ENCODE assay signal across 8 cellular contexts in genomic region chr3:52798978-52799476, GRCh38. TPM values are rescaled to one million over a fixed set of nuclear protein-coding genes. Genes with fewer than 3 reads are reported as not detected.
DNase-seq lines count a peak whose midpoint lies in the region; ATAC-seq, FAIRE-seq and TF ChIP-seq lines count a peak whose summit lies in the region.

No MANE protein-coding gene starts in this region.

- ATAC-seq in A549 (peak; percentile 41 to 83; a peak in 3 of 6 replicates), SK-N-SH treated with all-trans-retinoic acid at 6 μM for 48 hours (peak; percentile 57; the same call in 2 of the 3 replicates), GM18858 (IDR thresholded peaks at IDR 0.05; ENCODE audit: unreplicated experiment) (no peak)

- H3K27me3 ChIP-seq in spleen (replicated peaks in 1 of 7) = no peaks in the 10 kb centered on the region

- H3K36me3 ChIP-seq in spleen = no peaks in the 10 kb centered on the region

- H3K27ac ChIP-seq in A549 (no peak overlapping the region), spleen (peak overlapping the region in 1 of 8 donors; percentile 30)

- FAIRE-seq in A549 (lab: Jason Lieb, UNC) = no peak

- WGBS in A549 (ENCODE audit: missing lambda C conversion rate) = 43% methylated on average over 8 of the region's 14 CpGs
- 67 to 79% (median 71%) methylated on average over 12 to 14 of the region's 14 CpGs for WGBS in spleen, 5 donors

- no peak for TF ChIP-seq EP300 in A549 (IDR thresholded peaks at IDR 0.05)

- 0 out of 5 replicates have a peak, but pooled peaks of 1 of the 2 experiments have one; percentile 3 for TF ChIP-seq RAD21 in A549 (conservative IDR thresholded peaks at IDR 0.05 in 1 of 2, IDR thresholded peaks at IDR 0.05 in 1 of 2)

- DNase-seq in A549 (ENCODE audit: low read depth in 1 of 2, low spot score in 1 of 2) (peak; percentile 36 to 52), GM12865 (ENCODE audit: low read depth) (peak; percentile 45), hepatic stellate cell (ENCODE audit: low spot score) (peak; percentile 41), NCI-H345 (lab: John Stamatoyannopoulos, UW) (no peak), spleen (no peak), T-helper 1 cell (no peak)

- H3K9me3 ChIP-seq in A549 (no peaks in the 10 kb centered on the region), spleen (no peaks in the 10 kb centered on the region)

- CTCF ChIA-PET in A549 (lab: Yijun Ruan, JAX) = interaction anchor here (0.5 to 1.8 kb wide), 3 partner anchors 9 to 85 kb away, joined by 3 to 7 read pairs (median 4); no protein-coding TSS in a partner anchor

- intact Hi-C loops in spleen (cut with DNase I; ENCODE audit: low total_unique reads) = no loop called here

- no peaks in the 10 kb centered on the region for H3K4me1 ChIP-seq in A549
- H3K4me1 ChIP-seq in spleen = peaks cover 0 to 13% (median 0%) of the 10 kb centered on the region in 6 donors

- no peak overlapping the region for H3K4me3 ChIP-seq in A549
- H3K4me3 ChIP-seq in GM12865 (ENCODE audit: low read depth, low read length) = no peak overlapping the region
- H3K4me3 ChIP-seq in spleen = no peak overlapping the region

- POLR2A ChIA-PET in A549 (lab: Yijun Ruan, JAX) = interaction anchor here (0.9 kb wide), 1 partner anchor 28 kb away, joined by 3 read pairs; the partner anchor contains the start of gene NEK4

- peak; percentile 33 for TF ChIP-seq CTCF in A549 (IDR thresholded peaks at IDR 0.05)
- TF ChIP-seq CTCF in GM12865 (IDR thresholded peaks at IDR 0.05; ENCODE audit: insufficient read depth, low read depth, low read length, missing control alignments) = peak; percentile 67
- peak in 5 of 11 experiments; percentile 40 to 56 (median 45) for TF ChIP-seq CTCF in spleen (IDR thresholded peaks at IDR 0.05 in 8 of 11, conservative IDR thresholded peaks at IDR 0.05 in 3 of 11)

- H3K4me2 ChIP-seq in A549 = no peak overlapping the region

- no peak for TF ChIP-seq POLR2A in A549 (IDR thresholded peaks at IDR 0.05; ENCODE audit: low read length)
- no peak for TF ChIP-seq POLR2A in spleen (IDR thresholded peaks at IDR 0.05)

TF ChIP-seq in A549, 52 proteins besides CTCF, POLR2A, EP300 and RAD21:
- no peak for TF ChIP-seq RFX5 (IDR thresholded peaks at IDR 0.05)
- TF ChIP-seq RARB (CRISPR knock-in tag; IDR thresholded peaks at IDR 0.05) = no peak
- TF ChIP-seq RNF2 (IDR thresholded peaks at IDR 0.05; ENCODE audit: borderline replicate concordance, low read depth) = no peak
TF ChIP-seq in A549: peak in this region for 0.

TF ChIP-seq in SK-N-SH treated with all-trans-retinoic acid at 6 μM for 48 hours, 23 proteins besides CTCF, POLR2A, EP300 and RAD21:
- no peak for TF ChIP-seq ZFP30 (CRISPR knock-in tag; IDR thresholded peaks at IDR 0.05)
- TF ChIP-seq ZNF8 (CRISPR knock-in tag; IDR thresholded peaks at IDR 0.05) = no peak
- TF ChIP-seq RARB (CRISPR knock-in tag; IDR thresholded peaks at IDR 0.05) = no peak
- no peak for TF ChIP-seq ISL1 (CRISPR knock-in tag; IDR thresholded peaks at IDR 0.05)
- no peak for TF ChIP-seq SNAI2 (CRISPR knock-in tag; IDR thresholded peaks at IDR 0.05)

RNA-seq across cellular contexts. Expression of gene ITIH3, which starts 4.4 kb away (rescaled TPM):
- polyA plus RNA-seq in A549 (2011; rRNA removed) (0.09 TPM in 1 of 2 replicates, not detected in the other), A549 (2017; fragmentation: RNase III; extraction: RNeasy Plus Mini Kit Qiagen cat#74134 plus additional on column Dnase treatment) (0.04 TPM in 1 of 3 replicates, not detected in the others), spleen (10 to 100 TPM; 12.4 to 44.4 (median 15.2) TPM)
- 0.01 TPM in 1 of 2 replicates, not detected in the other for polyA plus RNA-seq in A549 (2012; cell fraction: cytosol; rRNA removed)
- polyA plus RNA-seq in A549 (2012; cell fraction: nucleus; rRNA removed) = not detected in 2 replicates
- not detected in 2 replicates for polyA minus RNA-seq in A549 (2011; rRNA and poly(A)+ RNA removed)
- 10 to 100 TPM in 6 of 7 donors, 1 to 10 TPM in 1; 8.0 to 53.7 (median 17.6) TPM for total RNA-seq in spleen

RNA-seq across cellular contexts. Expression of gene ITIH1, which starts 21.6 kb away (rescaled TPM):
- polyA plus RNA-seq in A549 (2011; rRNA removed) (not detected in 2 replicates), A549 (2017; fragmentation: RNase III; extraction: RNeasy Plus Mini Kit Qiagen cat#74134 plus additional on column Dnase treatment) (not detected in 3 replicates), spleen (10 to 100 TPM in 1 of 3 donors, 1 to 10 TPM in 2; 4.4 to 11.4 (median 5.9) TPM)
- not detected in 2 replicates for polyA plus RNA-seq in A549 (2012; cell fraction: cytosol; rRNA removed)
- polyA plus RNA-seq in A549 (2012; cell fraction: nucleus; rRNA removed) = not detected in 2 replicates
- polyA minus RNA-seq in A549 (2011; rRNA and poly(A)+ RNA removed) = not detected in 2 replicates
- 1 to 10 TPM in 4 of 7 donors, under 1 TPM in 3; 0.65 to 4.0 (median 1.5) TPM for total RNA-seq in spleen

RNA-seq across cellular contexts. Expression of gene NEK4, which starts 28.3 kb away (rescaled TPM):
- polyA plus RNA-seq in A549 (2011; rRNA removed) (19.4 and 20.2 TPM in 2 replicates), A549 (2017; fragmentation: RNase III; extraction: RNeasy Plus Mini Kit Qiagen cat#74134 plus additional on column Dnase treatment) (11.4 to 12.1 TPM (median 11.4 TPM) in 3 replicates), spleen (1 to 10 TPM; 3.2 to 5.5 (median 4.9) TPM)
- polyA plus RNA-seq in A549 (2012; cell fraction: cytosol; rRNA removed) = 7.9 and 9.3 TPM in 2 replicates
- polyA plus RNA-seq in A549 (2012; cell fraction: nucleus; rRNA removed) = 4.1 and 6.7 TPM in 2 replicates
- 16.7 and 19.8 TPM in 2 replicates for polyA minus RNA-seq in A549 (2011; rRNA and poly(A)+ RNA removed)
- total RNA-seq in spleen = 10 to 100 TPM; 17.4 to 28.0 (median 26.3) TPM

RNA-seq across cellular contexts. Expression of gene ITIH4, which starts 31.4 kb away (rescaled TPM):
- polyA plus RNA-seq in A549 (2011; rRNA removed) (0.79 and 0.88 TPM in 2 replicates), A549 (2017; fragmentation: RNase III; extraction: RNeasy Plus Mini Kit Qiagen cat#74134 plus additional on column Dnase treatment) (0.79 to 1.3 TPM (median 0.89 TPM) in 3 replicates), spleen (10 to 100 TPM; 10.4 to 54.2 (median 30.3) TPM)
- polyA plus RNA-seq in A549 (2012; cell fraction: cytosol; rRNA removed) = 0.69 and 0.82 TPM in 2 replicates
- 9.4 and 13.4 TPM in 2 replicates for polyA plus RNA-seq in A549 (2012; cell fraction: nucleus; rRNA removed)
- polyA minus RNA-seq in A549 (2011; rRNA and poly(A)+ RNA removed) = 0.68 and 2.2 TPM in 2 replicates
- total RNA-seq in spleen = 10 to 100 TPM in 6 of 7 donors, 1 to 10 TPM in 1; 9.9 to 27.4 (median 20.1) TPM

RNA-seq across cellular contexts. Expression of gene MUSTN1, which starts 35.8 kb away (rescaled TPM):
- not detected in 2 replicates for polyA plus RNA-seq in A549 (2011; rRNA removed)
- 0.34 and 0.54 TPM in 2 replicates for polyA plus RNA-seq in A549 (2012; cell fraction: cytosol; rRNA removed)
- polyA plus RNA-seq in A549 (2012; cell fraction: nucleus; rRNA removed) = 6.3 and 6.9 TPM in 2 replicates
- not detected in 3 replicates for polyA plus RNA-seq in A549 (2017; fragmentation: RNase III; extraction: RNeasy Plus Mini Kit Qiagen cat#74134 plus additional on column Dnase treatment)
- not detected in 2 replicates for polyA minus RNA-seq in A549 (2011; rRNA and poly(A)+ RNA removed)
- 1 to 10 TPM in 5 of 7 donors, not detected in 2; 2.5 to 6.8 (median 3.4) TPM for total RNA-seq in spleen
- polyA plus RNA-seq in spleen = 10 to 100 TPM; 10.0 to 17.8 (median 16.1) TPM

Comparison
In these comparisons a context has a peak if more than half of its experiments do, and no peak if none do; other contexts are left out.
1. DNase-seq: peak in A549 (2 of 2), GM12865 (single experiment) and hepatic stellate cell (single experiment); none in NCI-H345 (single experiment), spleen (single experiment) and T-helper 1 cell (0 of 5).
2. RNA of gene ITIH3, which starts 4.4 kb away (polyA plus RNA-seq): 12.4 to 44.4 TPM in spleen; 0.01 to 0.09 TPM in A549; every median in the first group is over 10 times any median in the second.
3. RNA of gene ITIH1, which starts 21.6 kb away (polyA plus RNA-seq): 4.4 to 11.4 TPM in spleen; not detected in A549; every median in the first group is over 4 times any median in the second.